In the genomic region with DNA sequence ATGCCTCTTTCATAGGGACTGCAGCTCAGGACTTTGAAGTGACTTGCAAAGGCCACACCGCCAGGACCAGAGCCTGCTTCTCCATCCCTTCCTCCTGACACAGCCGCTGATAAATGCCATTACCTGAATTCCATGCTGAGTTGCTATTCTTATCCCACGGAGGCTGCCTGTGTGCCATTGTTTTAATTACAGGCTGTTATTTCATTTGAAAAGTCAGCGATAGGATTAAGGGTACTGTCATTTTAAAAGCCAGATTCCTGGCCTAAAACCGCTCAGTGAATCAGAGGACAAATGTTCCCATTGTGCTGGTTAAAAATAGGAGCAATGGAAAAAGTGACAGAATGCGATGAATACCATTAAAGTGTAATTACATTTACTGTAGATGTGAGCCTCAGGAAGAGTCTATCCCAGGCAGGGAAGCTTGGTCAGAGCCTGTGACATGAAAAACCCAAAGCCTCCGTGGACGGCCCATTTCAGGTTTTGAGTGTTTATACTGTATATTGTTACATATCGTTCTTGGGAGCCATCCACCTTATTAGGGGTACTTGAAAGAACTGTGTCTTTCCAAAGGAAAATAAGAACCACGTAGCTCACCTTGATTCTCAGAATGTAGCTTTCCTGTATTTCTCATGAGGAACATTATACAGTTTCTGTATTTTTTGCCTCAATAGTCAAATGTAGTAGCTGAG, we compare ENCODE assay signal across 14 cellular contexts. TPM values are rescaled to one million over a fixed set of nuclear protein-coding genes. Genes with fewer than 3 reads are reported as not detected.
DNase-seq lines count a peak whose midpoint lies in the region; ATAC-seq, FAIRE-seq and TF ChIP-seq lines count a peak whose summit lies in the region.
"Had no signal": no experiment of that assay in that cellular context is flagged by ENCODE, and none has a peak within 500 bp of the region (broad histone marks: within the 10 kb centered on the region; RNA-seq: fewer than 3 reads in every experiment).

No MANE protein-coding gene starts in this region.

- H3K4me1 ChIP-seq in endothelial cell of umbilical vein (ENCODE audit: control insufficient read depth, extremely low read depth, insufficient read depth, low read length) (no peaks in the 10 kb centered on the region), mesodermal cell (ENCODE audit: control insufficient read depth, insufficient read depth, low read length, poor library complexity, severe bottlenecking) (peaks cover 5% of the 10 kb centered on the region)

- H3K27ac Mint-ChIP-seq in effector memory CD8-positive, alpha-beta T cell: no peak overlapping the region
- H3K27ac Mint-ChIP-seq: activated CD4-positive, alpha-beta T cell treated with anti-CD3 and anti-CD28 coated beads, Interleukin-2, amount 10 ng/mL, durations not matched to agents 7 days and 5 days; activated naive CD4-positive, alpha-beta T cell treated with anti-CD3 and anti-CD28 coated beads for 36 hours had no signal

- H3K4me3 ChIP-seq in endothelial cell of umbilical vein (replicated peaks in 1 of 3; ENCODE audit: insufficient read depth in 1 of 3, low read depth in 1 of 3, low read length in 3 of 3): no peak overlapping the region
- no peak overlapping the region for H3K4me3 ChIP-seq in mesodermal cell (ENCODE audit: extremely low read depth, insufficient read depth, low read length, poor library complexity, severe bottlenecking)
- H3K4me3 ChIP-seq: BLaER1 treated with 17β-estradiol and CSF1 and Interleukin-3, amounts not matched to agents 10 nM and 100 nM had no signal

- no peaks in the 10 kb centered on the region for H3K79me2 ChIP-seq in endothelial cell of umbilical vein (ENCODE audit: control insufficient read depth, insufficient read depth, low read length)

- H3K9me1 ChIP-seq in endothelial cell of umbilical vein (replicated peaks; ENCODE audit: control insufficient read depth, extremely low read depth, insufficient read depth, low read length): no peaks in the 10 kb centered on the region

- CTCF ChIA-PET in endothelial cell of umbilical vein (lab: Charles Lee): interaction anchor here (0.9 to 2.0 kb wide), 8 partner anchors 9 to 637 kb away, joined by 3 to 7 read pairs (median 3); no protein-coding TSS in a partner anchor

- H3K9me3 ChIP-seq in endothelial cell of umbilical vein (replicated peaks; ENCODE audit: control insufficient read depth, insufficient read depth, low read length) (no peaks in the 10 kb centered on the region), mesodermal cell (ENCODE audit: control insufficient read depth, low read length) (no peaks in the 10 kb centered on the region)
- H3K9me3 ChIP-seq: BLaER1 treated with 17β-estradiol and CSF1 and Interleukin-3, amounts not matched to agents 10 nM and 100 nM had no signal

- no peak for TF ChIP-seq POLR2A in endothelial cell of umbilical vein (IDR thresholded peaks at IDR 0.05; ENCODE audit: low read depth, low read length)

- H3K4me1 Mint-ChIP-seq in effector memory CD8-positive, alpha-beta T cell (ENCODE audit: low read depth in 2 of 2): peaks cover 5% of the 10 kb centered on the region in 2 donors

- no peak overlapping the region for H3K4me2 ChIP-seq in endothelial cell of umbilical vein (ENCODE audit: insufficient read depth, low read length)
- H3K4me2 ChIP-seq: BLaER1 treated with 17β-estradiol and CSF1 and Interleukin-3, amounts not matched to agents 10 nM and 100 nM had no signal

- no TSS peak for BruUV-seq in endothelial cell of umbilical vein (replicated peaks; lab: Mats Ljungman, UMichigan)

- H3K27ac ChIP-seq in endothelial cell of umbilical vein (ENCODE audit: insufficient read depth, low read depth, low read length) (no peak overlapping the region), mesodermal cell (ENCODE audit: low read depth, low read length, severe bottlenecking) (peak overlapping the region; percentile 64)
- H3K27ac ChIP-seq: BLaER1 treated with 17β-estradiol and CSF1 and Interleukin-3, amounts not matched to agents 10 nM and 100 nM had no signal

- TF ChIP-seq CTCF in endothelial cell of umbilical vein (IDR thresholded peaks at IDR 0.05; ENCODE audit: extremely low read depth in 1 of 2, insufficient read depth in 1 of 2, low read depth in 1 of 2, low read length in 2 of 2): no peak

- no peak overlapping the region for H3K9ac ChIP-seq in endothelial cell of umbilical vein (replicated peaks; ENCODE audit: extremely low read depth, insufficient read depth, low read length)
- H3K9ac ChIP-seq: BLaER1 treated with 17β-estradiol and CSF1 and Interleukin-3, amounts not matched to agents 10 nM and 100 nM had no signal

- H3K27me3 Mint-ChIP-seq in effector memory CD8-positive, alpha-beta T cell: peaks cover 7 to 11% of the 10 kb centered on the region in 2 donors

- no peak for FAIRE-seq in endothelial cell of umbilical vein (lab: Jason Lieb, UNC)

- no peaks in the 10 kb centered on the region for H3K36me3 ChIP-seq in endothelial cell of umbilical vein (ENCODE audit: control insufficient read depth in 2 of 2, extremely low read depth in 1 of 2, insufficient read depth in 2 of 2, low read length in 2 of 2)
- no peaks in the 10 kb centered on the region for H3K36me3 ChIP-seq in mesodermal cell (ENCODE audit: control insufficient read depth, insufficient read depth, low read length)
- H3K36me3 ChIP-seq: BLaER1 treated with 17β-estradiol and CSF1 and Interleukin-3, amounts not matched to agents 10 nM and 100 nM had no signal

- H3K27me3 ChIP-seq in endothelial cell of umbilical vein (ENCODE audit: control insufficient read depth in 2 of 2, insufficient read depth in 2 of 2, low read length in 2 of 2): no peaks in the 10 kb centered on the region
- H3K27me3 ChIP-seq: BLaER1 treated with 17β-estradiol and CSF1 and Interleukin-3, amounts not matched to agents 10 nM and 100 nM had no signal

- no peak for ATAC-seq in GM19351 (IDR thresholded peaks at IDR 0.05; ENCODE audit: unreplicated experiment)
- no peak for ATAC-seq in effector memory CD8-positive, alpha-beta T cell (replicated peaks)

- peak; percentile 36 for DNase-seq in AG08396 (ENCODE audit: low spot score)
- peak; percentile 70 for DNase-seq in LHCN-M2 (ENCODE audit: low read depth)
- peak; percentile 51 for DNase-seq in endothelial cell of umbilical vein (ENCODE audit: low read depth, low spot score)
- no peak for DNase-seq in SHP77 treated with DMSO at 0.1 percent for 48 hours (lab: John Stamatoyannopoulos, UW)
- no peak for DNase-seq in effector memory CD8-positive, alpha-beta T cell
- no peak for DNase-seq in NCI-H1092 treated with DMSO at 0.1 percent for 48 hours (lab: John Stamatoyannopoulos, UW)
- DNase-seq: activated CD4-positive, alpha-beta T cell treated with anti-CD3 and anti-CD28 coated beads, Interleukin-2, amount 10 ng/mL, durations not matched to agents 7 days and 5 days; activated naive CD4-positive, alpha-beta T cell treated with anti-CD3 and anti-CD28 coated beads for 36 hours; HCEC 1CT; NCI-H226; SW 1271 had no signal

- peak overlapping the region; percentile 34 for H2AFZ ChIP-seq in endothelial cell of umbilical vein (ENCODE audit: low read depth, low read length)

- 49 to 54% methylated on average over 5 to 7 of the region's 10 CpGs for WGBS in mesodermal cell (ENCODE audit: insufficient coverage in 2 of 2), 2 experiments

- H3K36me3 Mint-ChIP-seq in effector memory CD8-positive, alpha-beta T cell (ENCODE audit: insufficient read depth): no peaks in the 10 kb centered on the region

- no peaks in the 10 kb centered on the region for H3K9me3 Mint-ChIP-seq in effector memory CD8-positive, alpha-beta T cell
- H3K9me3 Mint-ChIP-seq: activated CD4-positive, alpha-beta T cell treated with anti-CD3 and anti-CD28 coated beads, Interleukin-2, amount 10 ng/mL, durations not matched to agents 7 days and 5 days; activated naive CD4-positive, alpha-beta T cell treated with anti-CD3 and anti-CD28 coated beads for 36 hours had no signal

- intact Hi-C loops in endothelial cell of umbilical vein (cut with micrococcal nuclease): no loop called here

- dilution Hi-C loops in endothelial cell of umbilical vein (cut with MboI; ENCODE audit: extremely low pct_ligation_motif_present, low sequenced_read_pairs): no loop called here

- POLR2A ChIA-PET in endothelial cell of umbilical vein (lab: Charles Lee): no interaction called here

- no peak overlapping the region for H3K4me3 Mint-ChIP-seq in effector memory CD8-positive, alpha-beta T cell
- H3K4me3 Mint-ChIP-seq: activated CD4-positive, alpha-beta T cell treated with anti-CD3 and anti-CD28 coated beads, Interleukin-2, amount 10 ng/mL, durations not matched to agents 7 days and 5 days; activated naive CD4-positive, alpha-beta T cell treated with anti-CD3 and anti-CD28 coated beads for 36 hours had no signal

- no peaks in the 10 kb centered on the region for H4K20me1 ChIP-seq in endothelial cell of umbilical vein (replicated peaks; ENCODE audit: control insufficient read depth, extremely low read depth, insufficient read depth, low read length)
- H4K20me1 ChIP-seq: BLaER1 treated with 17β-estradiol and CSF1 and Interleukin-3, amounts not matched to agents 10 nM and 100 nM had no signal

TF ChIP-seq in endothelial cell of umbilical vein, 7 proteins besides CTCF, POLR2A, EP300 and RAD21:
- TF ChIP-seq FOS (IDR thresholded peaks at IDR 0.05; ENCODE audit: borderline replicate concordance, insufficient read depth, low read length) (no peak), JUN (IDR thresholded peaks at IDR 0.05; ENCODE audit: borderline replicate concordance, insufficient read depth, insufficient read length, low read depth) (peak; percentile 55), GATA2 (IDR thresholded peaks at IDR 0.05; ENCODE audit: insufficient read depth, insufficient read length, low read depth, low read length) (no peak), POLR2AphosphoS5 (IDR thresholded peaks at IDR 0.05; ENCODE audit: insufficient read depth, low read depth, low read length) (no peak)
- TF ChIP-seq, protein P1, sequence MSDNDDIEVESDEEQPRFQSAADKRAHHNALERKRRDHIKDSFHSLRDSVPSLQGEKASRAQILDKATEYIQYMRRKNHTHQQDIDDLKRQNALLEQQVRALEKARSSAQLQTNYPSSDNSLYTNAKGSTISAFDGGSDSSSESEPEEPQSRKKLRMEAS (IDR thresholded peaks at IDR 0.05; ENCODE audit: insufficient read depth, insufficient read length): no peak

RNA-seq across cellular contexts. Expression of a gene that starts 41.3 kb away (rescaled TPM):
- 16.3 and 23.8 TPM in 2 replicates for total RNA-seq in LHCN-M2 (2014; rRNA removed)
- polyA plus RNA-seq in LHCN-M2 (2012): 30.8 TPM
- total RNA-seq in endothelial cell of umbilical vein: 32.3 and 32.8 TPM in 2 replicates
- 12.7 and 19.4 TPM in 2 replicates for polyA plus RNA-seq in endothelial cell of umbilical vein
- 33.7 and 39.7 TPM in 2 replicates for polyA plus RNA-seq in endothelial cell of umbilical vein (2011; cell fraction: cytosol; rRNA removed)
- 10.5 and 15.5 TPM in 2 replicates for polyA plus RNA-seq in endothelial cell of umbilical vein (2011; cell fraction: nucleus; rRNA removed)
- polyA plus RNA-seq in endothelial cell of umbilical vein (2012): 36.4 and 53.6 TPM in 2 replicates
- polyA minus RNA-seq in endothelial cell of umbilical vein: 9.9 and 13.0 TPM in 2 replicates
- 9.3 TPM for polyA minus RNA-seq in endothelial cell of umbilical vein (2011; cell fraction: cytosol; rRNA and poly(A)+ RNA removed)
- 3.8 and 5.4 TPM in 2 replicates for polyA minus RNA-seq in endothelial cell of umbilical vein (2011; cell fraction: nucleus; rRNA and poly(A)+ RNA removed)
- polyA plus RNA-seq in mesodermal cell (2013, experiment 1 of 2): 18.7 TPM
- polyA plus RNA-seq in mesodermal cell (2013, experiment 2 of 2): 19.9 TPM

Comparison
In these comparisons a context has a peak if more than half of its experiments do, and no peak if none do; other contexts are left out.
1. DNase-seq: peak in AG08396 (single experiment), LHCN-M2 (single experiment) and endothelial cell of umbilical vein (single experiment); none in SHP77 treated with DMSO at 0.1 percent for 48 hours (single experiment), effector memory CD8-positive, alpha-beta T cell (0 of 3) and NCI-H1092 treated with DMSO at 0.1 percent for 48 hours (single experiment).